ENCODE assay signal across 2 cellular contexts in genomic region chr1:53114090-53114489, GRCh38.
TF ChIP-seq lines count a peak whose summit lies in the region.

No MANE protein-coding gene starts in this region.

TF ChIP-seq in H1, 55 proteins besides CTCF, POLR2A, EP300 and RAD21:
- no peak for TF ChIP-seq YY1 (IDR thresholded peaks at IDR 0.05; ENCODE audit: low read depth, low read length)
- TF ChIP-seq PHF8 (conservative IDR thresholded peaks at IDR 0.05; ENCODE audit: low read depth, low read length): no peak
- TF ChIP-seq CHD2 (IDR thresholded peaks at IDR 0.05; ENCODE audit: low read length): no peak
- no peak for TF ChIP-seq ASH2L (IDR thresholded peaks at IDR 0.05; ENCODE audit: low read length)
- TF ChIP-seq JUN (IDR thresholded peaks at IDR 0.05; ENCODE audit: low read depth, low read length): no peak
- TF ChIP-seq JUND (IDR thresholded peaks at IDR 0.05; ENCODE audit: low read length): no peak
- no peak for TF ChIP-seq RBBP5 (IDR thresholded peaks at IDR 0.05; ENCODE audit: borderline replicate concordance, low read depth, low read length)
- TF ChIP-seq, protein P1, sequence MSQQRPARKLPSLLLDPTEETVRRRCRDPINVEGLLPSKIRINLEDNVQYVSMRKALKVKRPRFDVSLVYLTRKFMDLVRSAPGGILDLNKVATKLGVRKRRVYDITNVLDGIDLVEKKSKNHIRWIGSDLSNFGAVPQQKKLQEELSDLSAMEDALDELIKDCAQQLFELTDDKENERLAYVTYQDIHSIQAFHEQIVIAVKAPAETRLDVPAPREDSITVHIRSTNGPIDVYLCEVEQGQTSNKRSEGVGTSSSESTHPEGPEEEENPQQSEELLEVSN (IDR thresholded peaks at IDR 0.05): no peak
- TF ChIP-seq, protein P2, sequence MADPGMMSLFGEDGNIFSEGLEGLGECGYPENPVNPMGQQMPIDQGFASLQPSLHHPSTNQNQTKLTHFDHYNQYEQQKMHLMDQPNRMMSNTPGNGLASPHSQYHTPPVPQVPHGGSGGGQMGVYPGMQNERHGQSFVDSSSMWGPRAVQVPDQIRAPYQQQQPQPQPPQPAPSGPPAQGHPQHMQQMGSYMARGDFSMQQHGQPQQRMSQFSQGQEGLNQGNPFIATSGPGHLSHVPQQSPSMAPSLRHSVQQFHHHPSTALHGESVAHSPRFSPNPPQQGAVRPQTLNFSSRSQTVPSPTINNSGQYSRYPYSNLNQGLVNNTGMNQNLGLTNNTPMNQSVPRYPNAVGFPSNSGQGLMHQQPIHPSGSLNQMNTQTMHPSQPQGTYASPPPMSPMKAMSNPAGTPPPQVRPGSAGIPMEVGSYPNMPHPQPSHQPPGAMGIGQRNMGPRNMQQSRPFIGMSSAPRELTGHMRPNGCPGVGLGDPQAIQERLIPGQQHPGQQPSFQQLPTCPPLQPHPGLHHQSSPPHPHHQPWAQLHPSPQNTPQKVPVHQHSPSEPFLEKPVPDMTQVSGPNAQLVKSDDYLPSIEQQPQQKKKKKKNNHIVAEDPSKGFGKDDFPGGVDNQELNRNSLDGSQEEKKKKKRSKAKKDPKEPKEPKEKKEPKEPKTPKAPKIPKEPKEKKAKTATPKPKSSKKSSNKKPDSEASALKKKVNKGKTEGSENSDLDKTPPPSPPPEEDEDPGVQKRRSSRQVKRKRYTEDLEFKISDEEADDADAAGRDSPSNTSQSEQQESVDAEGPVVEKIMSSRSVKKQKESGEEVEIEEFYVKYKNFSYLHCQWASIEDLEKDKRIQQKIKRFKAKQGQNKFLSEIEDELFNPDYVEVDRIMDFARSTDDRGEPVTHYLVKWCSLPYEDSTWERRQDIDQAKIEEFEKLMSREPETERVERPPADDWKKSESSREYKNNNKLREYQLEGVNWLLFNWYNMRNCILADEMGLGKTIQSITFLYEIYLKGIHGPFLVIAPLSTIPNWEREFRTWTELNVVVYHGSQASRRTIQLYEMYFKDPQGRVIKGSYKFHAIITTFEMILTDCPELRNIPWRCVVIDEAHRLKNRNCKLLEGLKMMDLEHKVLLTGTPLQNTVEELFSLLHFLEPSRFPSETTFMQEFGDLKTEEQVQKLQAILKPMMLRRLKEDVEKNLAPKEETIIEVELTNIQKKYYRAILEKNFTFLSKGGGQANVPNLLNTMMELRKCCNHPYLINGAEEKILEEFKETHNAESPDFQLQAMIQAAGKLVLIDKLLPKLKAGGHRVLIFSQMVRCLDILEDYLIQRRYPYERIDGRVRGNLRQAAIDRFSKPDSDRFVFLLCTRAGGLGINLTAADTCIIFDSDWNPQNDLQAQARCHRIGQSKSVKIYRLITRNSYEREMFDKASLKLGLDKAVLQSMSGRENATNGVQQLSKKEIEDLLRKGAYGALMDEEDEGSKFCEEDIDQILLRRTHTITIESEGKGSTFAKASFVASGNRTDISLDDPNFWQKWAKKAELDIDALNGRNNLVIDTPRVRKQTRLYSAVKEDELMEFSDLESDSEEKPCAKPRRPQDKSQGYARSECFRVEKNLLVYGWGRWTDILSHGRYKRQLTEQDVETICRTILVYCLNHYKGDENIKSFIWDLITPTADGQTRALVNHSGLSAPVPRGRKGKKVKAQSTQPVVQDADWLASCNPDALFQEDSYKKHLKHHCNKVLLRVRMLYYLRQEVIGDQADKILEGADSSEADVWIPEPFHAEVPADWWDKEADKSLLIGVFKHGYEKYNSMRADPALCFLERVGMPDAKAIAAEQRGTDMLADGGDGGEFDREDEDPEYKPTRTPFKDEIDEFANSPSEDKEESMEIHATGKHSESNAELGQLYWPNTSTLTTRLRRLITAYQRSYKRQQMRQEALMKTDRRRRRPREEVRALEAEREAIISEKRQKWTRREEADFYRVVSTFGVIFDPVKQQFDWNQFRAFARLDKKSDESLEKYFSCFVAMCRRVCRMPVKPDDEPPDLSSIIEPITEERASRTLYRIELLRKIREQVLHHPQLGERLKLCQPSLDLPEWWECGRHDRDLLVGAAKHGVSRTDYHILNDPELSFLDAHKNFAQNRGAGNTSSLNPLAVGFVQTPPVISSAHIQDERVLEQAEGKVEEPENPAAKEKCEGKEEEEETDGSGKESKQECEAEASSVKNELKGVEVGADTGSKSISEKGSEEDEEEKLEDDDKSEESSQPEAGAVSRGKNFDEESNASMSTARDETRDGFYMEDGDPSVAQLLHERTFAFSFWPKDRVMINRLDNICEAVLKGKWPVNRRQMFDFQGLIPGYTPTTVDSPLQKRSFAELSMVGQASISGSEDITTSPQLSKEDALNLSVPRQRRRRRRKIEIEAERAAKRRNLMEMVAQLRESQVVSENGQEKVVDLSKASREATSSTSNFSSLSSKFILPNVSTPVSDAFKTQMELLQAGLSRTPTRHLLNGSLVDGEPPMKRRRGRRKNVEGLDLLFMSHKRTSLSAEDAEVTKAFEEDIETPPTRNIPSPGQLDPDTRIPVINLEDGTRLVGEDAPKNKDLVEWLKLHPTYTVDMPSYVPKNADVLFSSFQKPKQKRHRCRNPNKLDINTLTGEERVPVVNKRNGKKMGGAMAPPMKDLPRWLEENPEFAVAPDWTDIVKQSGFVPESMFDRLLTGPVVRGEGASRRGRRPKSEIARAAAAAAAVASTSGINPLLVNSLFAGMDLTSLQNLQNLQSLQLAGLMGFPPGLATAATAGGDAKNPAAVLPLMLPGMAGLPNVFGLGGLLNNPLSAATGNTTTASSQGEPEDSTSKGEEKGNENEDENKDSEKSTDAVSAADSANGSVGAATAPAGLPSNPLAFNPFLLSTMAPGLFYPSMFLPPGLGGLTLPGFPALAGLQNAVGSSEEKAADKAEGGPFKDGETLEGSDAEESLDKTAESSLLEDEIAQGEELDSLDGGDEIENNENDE (IDR thresholded peaks at IDR 0.05; ENCODE audit: insufficient replicate concordance, low read length): no peak
TF ChIP-seq in H1: peak in this region for 0.

TF ChIP-seq in liver, 16 proteins besides CTCF, POLR2A, EP300 and RAD21:
- TF ChIP-seq FOXA1 (IDR thresholded peaks at IDR 0.05) (no peak), TAF1 (conservative IDR thresholded peaks at IDR 0.05) (no peak), NR2F2 (IDR thresholded peaks at IDR 0.05) (no peak), HNF4G (IDR thresholded peaks at IDR 0.05) (no peak), YY1 (IDR thresholded peaks at IDR 0.05) (no peak), EGR1 (IDR thresholded peaks at IDR 0.05; ENCODE audit: low read depth in 2 of 2) (no peak), FOXA2 (IDR thresholded peaks at IDR 0.05) (no peak), RXRA (IDR thresholded peaks at IDR 0.05) (peak; percentile 78 to 92), HNF4A (conservative IDR thresholded peaks at IDR 0.05) (peak; percentile 38 to 79), JUND (IDR thresholded peaks at IDR 0.05) (no peak), SP1 (IDR thresholded peaks at IDR 0.05) (no peak)
- TF ChIP-seq, protein P3, sequence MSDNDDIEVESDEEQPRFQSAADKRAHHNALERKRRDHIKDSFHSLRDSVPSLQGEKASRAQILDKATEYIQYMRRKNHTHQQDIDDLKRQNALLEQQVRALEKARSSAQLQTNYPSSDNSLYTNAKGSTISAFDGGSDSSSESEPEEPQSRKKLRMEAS (IDR thresholded peaks at IDR 0.05): no peak
- TF ChIP-seq, protein P4, sequence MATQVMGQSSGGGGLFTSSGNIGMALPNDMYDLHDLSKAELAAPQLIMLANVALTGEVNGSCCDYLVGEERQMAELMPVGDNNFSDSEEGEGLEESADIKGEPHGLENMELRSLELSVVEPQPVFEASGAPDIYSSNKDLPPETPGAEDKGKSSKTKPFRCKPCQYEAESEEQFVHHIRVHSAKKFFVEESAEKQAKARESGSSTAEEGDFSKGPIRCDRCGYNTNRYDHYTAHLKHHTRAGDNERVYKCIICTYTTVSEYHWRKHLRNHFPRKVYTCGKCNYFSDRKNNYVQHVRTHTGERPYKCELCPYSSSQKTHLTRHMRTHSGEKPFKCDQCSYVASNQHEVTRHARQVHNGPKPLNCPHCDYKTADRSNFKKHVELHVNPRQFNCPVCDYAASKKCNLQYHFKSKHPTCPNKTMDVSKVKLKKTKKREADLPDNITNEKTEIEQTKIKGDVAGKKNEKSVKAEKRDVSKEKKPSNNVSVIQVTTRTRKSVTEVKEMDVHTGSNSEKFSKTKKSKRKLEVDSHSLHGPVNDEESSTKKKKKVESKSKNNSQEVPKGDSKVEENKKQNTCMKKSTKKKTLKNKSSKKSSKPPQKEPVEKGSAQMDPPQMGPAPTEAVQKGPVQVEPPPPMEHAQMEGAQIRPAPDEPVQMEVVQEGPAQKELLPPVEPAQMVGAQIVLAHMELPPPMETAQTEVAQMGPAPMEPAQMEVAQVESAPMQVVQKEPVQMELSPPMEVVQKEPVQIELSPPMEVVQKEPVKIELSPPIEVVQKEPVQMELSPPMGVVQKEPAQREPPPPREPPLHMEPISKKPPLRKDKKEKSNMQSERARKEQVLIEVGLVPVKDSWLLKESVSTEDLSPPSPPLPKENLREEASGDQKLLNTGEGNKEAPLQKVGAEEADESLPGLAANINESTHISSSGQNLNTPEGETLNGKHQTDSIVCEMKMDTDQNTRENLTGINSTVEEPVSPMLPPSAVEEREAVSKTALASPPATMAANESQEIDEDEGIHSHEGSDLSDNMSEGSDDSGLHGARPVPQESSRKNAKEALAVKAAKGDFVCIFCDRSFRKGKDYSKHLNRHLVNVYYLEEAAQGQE (IDR thresholded peaks at IDR 0.05): no peak
- TF ChIP-seq, protein P5, sequence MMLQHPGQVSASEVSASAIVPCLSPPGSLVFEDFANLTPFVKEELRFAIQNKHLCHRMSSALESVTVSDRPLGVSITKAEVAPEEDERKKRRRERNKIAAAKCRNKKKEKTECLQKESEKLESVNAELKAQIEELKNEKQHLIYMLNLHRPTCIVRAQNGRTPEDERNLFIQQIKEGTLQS (IDR thresholded peaks at IDR 0.05): no peak
